Comparison of ENCODE assay signal across 8 cellular contexts in the genomic region with DNA sequence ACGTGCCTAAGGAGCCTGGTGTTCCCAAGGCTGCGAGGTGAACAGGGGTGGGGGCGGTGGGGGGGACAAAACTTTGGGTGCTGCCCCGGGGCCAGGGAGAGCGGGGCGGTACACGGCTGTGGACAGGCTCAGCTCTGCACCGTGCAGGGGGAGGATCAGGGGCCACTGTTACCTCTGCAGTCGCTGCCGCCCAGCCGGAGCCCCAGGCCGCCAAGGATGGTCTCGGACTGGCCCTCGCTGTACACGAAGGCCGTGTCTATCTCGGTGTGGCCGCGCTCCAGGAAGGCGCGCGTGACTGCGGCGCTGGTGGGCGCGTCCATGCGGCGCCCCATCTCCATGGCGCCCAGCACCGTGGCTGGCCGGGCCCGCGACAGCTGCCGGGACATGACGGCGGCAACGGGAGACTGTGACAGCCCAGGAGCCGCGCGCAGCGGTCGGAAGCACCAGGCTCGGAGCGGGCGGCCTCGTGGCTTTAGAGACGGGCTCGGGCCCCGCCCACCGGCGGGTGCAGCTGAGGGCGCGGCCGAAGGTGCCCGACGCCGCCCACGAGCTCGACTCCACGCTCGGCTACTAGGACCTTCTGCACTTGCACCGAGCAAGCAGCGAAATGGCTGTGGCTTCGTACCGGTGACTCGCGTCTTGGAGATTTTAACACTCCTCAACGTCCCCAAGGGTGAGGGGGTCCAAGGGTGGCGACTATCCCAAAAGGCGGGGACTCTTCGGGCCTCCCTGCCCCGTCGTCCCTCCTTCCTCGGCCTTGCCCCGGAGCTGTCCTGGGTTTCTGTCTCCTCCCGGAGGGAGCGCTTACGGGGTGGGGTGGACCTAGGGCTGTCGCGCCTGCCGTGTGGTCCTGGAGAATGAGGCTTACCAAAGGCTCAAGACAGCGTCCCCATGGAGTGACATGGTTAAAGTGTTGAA. TPM values are rescaled to one million over a fixed set of nuclear protein-coding genes. Genes with fewer than 3 reads are reported as not detected.
A peak's percentile ranks its signal among the peaks of the same experiment; 100 is the strongest.
DNase-seq lines count a peak whose midpoint lies in the region; ATAC-seq and TF ChIP-seq lines count a peak whose summit lies in the region.
"Not testable (repeated sequence)": the region's sequence is repeated elsewhere in the genome, so short reads cannot be mapped to it uniquely, and the experiment has no call there.

A gene (minus strand): TSS at position 447 of the 918 bp plus-strand sequence. CDS start 61 bp downstream, at position 386.

- not testable (repeated sequence) for H3K36me3 ChIP-seq in iPS DF 6.9 (ENCODE audit: control insufficient read depth, insufficient read depth, low read length); neural progenitor cell

- H3K4me1 ChIP-seq in iPS DF 6.9 (ENCODE audit: control insufficient read depth, insufficient read depth, low read length); neural progenitor cell: not testable (repeated sequence)

- H3F3A ChIP-seq in neural progenitor cell (ENCODE audit: low read depth) = not testable (repeated sequence)

- H3K27ac Mint-ChIP-seq in neural progenitor cell = peak within 1 kb of the TSS; percentile 63

- not testable (repeated sequence) for H3K27ac ChIP-seq in AG04450 (ENCODE audit: low read depth, low read length); iPS DF 6.9 (ENCODE audit: low read length); neural progenitor cell

- peak within 1 kb of the TSS; percentile 43 for H2AFZ ChIP-seq in neural progenitor cell (replicated peaks)

- H3K4me3 ChIP-seq in AG04450 (ENCODE audit: low read depth, low read length) = peak within 1 kb of the TSS; percentile 43
- H3K4me3 ChIP-seq in iPS DF 6.9 (ENCODE audit: low read length) = peak within 1 kb of the TSS; percentile 21; the same call in 1 of the 2 replicates
- peak within 1 kb of the TSS; percentile 44 for H3K4me3 ChIP-seq in neural progenitor cell

- H3K27me3 Mint-ChIP-seq in neural progenitor cell (ENCODE audit: insufficient read depth, low read depth) = not testable (repeated sequence)

- POLR2A ChIA-PET in AG04450 (lab: Yijun Ruan, JAX) = not testable (repeated sequence)

- H3K79me2 ChIP-seq in neural progenitor cell (ENCODE audit: low read depth) = not testable (repeated sequence)

- not testable (repeated sequence) for H3K4me1 Mint-ChIP-seq in neural progenitor cell

- H3K9me3 ChIP-seq in AG04450 (ENCODE audit: control insufficient read depth, insufficient read depth, low read length); iPS DF 6.9 (ENCODE audit: control insufficient read depth, insufficient read depth, low read length); neural progenitor cell (ENCODE audit: low read depth): not testable (repeated sequence)

- H3K4me2 ChIP-seq in neural progenitor cell = peak within 1 kb of the TSS; percentile 80

- DNase-seq in AG04450 (ENCODE audit: low read depth, low spot score); iPS DF 6.9 (ENCODE audit: low read depth, low spot score): not testable (repeated sequence)
- DNase-seq in T-helper 22 cell (ENCODE audit: low read depth) = peak; percentile 21
- peak; percentile 87 for DNase-seq in activated effector memory CD4-positive, alpha-beta T cell treated with anti-CD3 and anti-CD28 coated beads, Interleukin-2, amount 50 U/mL, for 16 hours
- DNase-seq in ecto neural progenitor cell (ENCODE audit: low spot score) = peak; percentile 64
- peak; percentile 76 for DNase-seq in neural progenitor cell (ENCODE audit: low spot score)
- DNase-seq in stimulated activated CD4-positive, alpha-beta T cell treated with anti-CD3 and anti-CD28 coated beads, TNF-alpha, amount 100 ng/mL, for 48 hours (ENCODE audit: low read depth in 3 of 3) = peak; percentile 41 to 71 (median 51)

- peaks cover 18% of the 10 kb centered on the region for H3K9me3 Mint-ChIP-seq in neural progenitor cell

- peak; percentile 47 for ATAC-seq in HG02798 (IDR thresholded peaks at IDR 0.05; ENCODE audit: poor library complexity, unreplicated experiment)

- H3K4me3 Mint-ChIP-seq in neural progenitor cell = peak within 1 kb of the TSS; percentile 46

- not testable (repeated sequence) for H3K27me3 ChIP-seq in AG04450 (ENCODE audit: control insufficient read depth, insufficient read depth, low read length); iPS DF 6.9 (ENCODE audit: control insufficient read depth, insufficient read depth, low read length)
- H3K27me3 ChIP-seq in neural progenitor cell = peaks cover 34% of the 10 kb centered on the region

- no CpG with 5 or more reads among the region's 82 CpGs for WGBS in iPS DF 6.9 (ENCODE audit: insufficient coverage, insufficient read length)

- not testable (repeated sequence) for H3K9ac ChIP-seq in neural progenitor cell

- TF ChIP-seq CTCF in AG04450 (IDR thresholded peaks at IDR 0.05; ENCODE audit: low read depth, low read length); neural progenitor cell (IDR thresholded peaks at IDR 0.05): not testable (repeated sequence)

- H3K36me3 Mint-ChIP-seq in neural progenitor cell = peaks cover 36% of the 10 kb centered on the region

- not testable (repeated sequence) for H4K20me1 ChIP-seq in neural progenitor cell (ENCODE audit: low read depth)

- CTCF ChIA-PET in AG04450 (lab: Charles Lee) = not testable (repeated sequence)

RNA-seq across cellular contexts. Expression of the gene that starts here (rescaled TPM):
- 0.19 and 0.46 TPM in 2 replicates for polyA plus RNA-seq in AG04450 (2011; rRNA removed)
- 0.60 TPM in 1 of 2 replicates, not detected in the other for polyA minus RNA-seq in AG04450 (2011; rRNA and poly(A)+ RNA removed)
- 0.96 TPM in 1 of 2 replicates, not detected in the other for total RNA-seq in neural progenitor cell (ENCODE audit: low replicate concordance)

Comparison
In these comparisons a context has a peak if more than half of its experiments do, and no peak if none do; other contexts are left out.
1. Peak in DNase-seq, H3K4me3 ChIP-seq and H3K4me2 ChIP-seq in neural progenitor cell; RNA of the gene not detected or under 1 TPM.